ENCODE assay signal across 1 cellular context in genomic region chrX:13689519-13690211, GRCh38.
TF ChIP-seq lines count a peak whose summit lies in the region.

No MANE protein-coding gene starts in this region.

TF ChIP-seq in GM12878, 131 proteins besides CTCF, POLR2A, EP300 and RAD21:
- no peak for TF ChIP-seq E4F1 (IDR thresholded peaks at IDR 0.05; ENCODE audit: borderline replicate concordance, partially characterized antibody)
- TF ChIP-seq E2F8 (IDR thresholded peaks at IDR 0.05; ENCODE audit: low read depth, partially characterized antibody) = no peak
- TF ChIP-seq IRF3 (IDR thresholded peaks at IDR 0.05) = no peak
- peak; percentile 83 for TF ChIP-seq RAD51 (IDR thresholded peaks at IDR 0.05)
- TF ChIP-seq RCOR1 (conservative IDR thresholded peaks at IDR 0.05; ENCODE audit: low read depth, low read length) = no peak
- no peak for TF ChIP-seq BCL11A (IDR thresholded peaks at IDR 0.05; ENCODE audit: low read depth, low read length)
- TF ChIP-seq SREBF1 (IDR thresholded peaks at IDR 0.05; ENCODE audit: low read length) = no peak
- no peak for TF ChIP-seq NR2F1 (conservative IDR thresholded peaks at IDR 0.05)
- 0 out of 2 replicates have a peak, but pooled peaks have one; percentile 33 for TF ChIP-seq DPF2 (IDR thresholded peaks at IDR 0.05)
- TF ChIP-seq KLF5 (IDR thresholded peaks at IDR 0.05; ENCODE audit: partially characterized antibody) = no peak
- peak; percentile 9 for TF ChIP-seq USF1 (IDR thresholded peaks at IDR 0.05; ENCODE audit: borderline replicate concordance, extremely low read length, insufficient read depth, low read depth, low read length)
- no peak for TF ChIP-seq MYC (IDR thresholded peaks at IDR 0.05; ENCODE audit: insufficient read depth, insufficient read length, insufficient replicate concordance, low read length, severe bottlenecking)
- TF ChIP-seq ATF2 (IDR thresholded peaks at IDR 0.05; ENCODE audit: low read length) = no peak
- TF ChIP-seq BHLHE40 (IDR thresholded peaks at IDR 0.05; ENCODE audit: borderline replicate concordance in 1 of 2, low read depth in 2 of 2, low read length in 1 of 2) = peak; percentile 79 to 86
- no peak for TF ChIP-seq CBX3 (IDR thresholded peaks at IDR 0.05; ENCODE audit: borderline replicate concordance, low read depth)
- peak; percentile 87 for TF ChIP-seq MLLT1 (IDR thresholded peaks at IDR 0.05)
- TF ChIP-seq WRNIP1 (IDR thresholded peaks at IDR 0.05; ENCODE audit: borderline replicate concordance, low read depth, low read length) = 0 out of 2 replicates have a peak, but pooled peaks have one; percentile 47
- no peak for TF ChIP-seq MAX (IDR thresholded peaks at IDR 0.05; ENCODE audit: low read depth, low read length)
- 0 out of 2 replicates have a peak, but pooled peaks have one; percentile 14 for TF ChIP-seq NBN (IDR thresholded peaks at IDR 0.05)
- TF ChIP-seq KDM1A (IDR thresholded peaks at IDR 0.05; ENCODE audit: borderline replicate concordance) = no peak
- no peak for TF ChIP-seq MEF2A (IDR thresholded peaks at IDR 0.05; ENCODE audit: insufficient read depth, low read depth, low read length)
- no peak for TF ChIP-seq NFXL1 (IDR thresholded peaks at IDR 0.05; ENCODE audit: borderline replicate concordance)
- no peak for TF ChIP-seq TCF12 (IDR thresholded peaks at IDR 0.05; ENCODE audit: low read depth, low read length)
- TF ChIP-seq GABPA (IDR thresholded peaks at IDR 0.05; ENCODE audit: low read depth) = no peak
- no peak for TF ChIP-seq POLR2AphosphoS5 (IDR thresholded peaks at IDR 0.05; ENCODE audit: low read length)
- TF ChIP-seq GATAD2B (conservative IDR thresholded peaks at IDR 0.05; ENCODE audit: low read depth) = no peak
- no peak for TF ChIP-seq BMI1 (IDR thresholded peaks at IDR 0.05; ENCODE audit: borderline replicate concordance)
